ENCODE assay signal across 8 cellular contexts in the genomic region with DNA sequence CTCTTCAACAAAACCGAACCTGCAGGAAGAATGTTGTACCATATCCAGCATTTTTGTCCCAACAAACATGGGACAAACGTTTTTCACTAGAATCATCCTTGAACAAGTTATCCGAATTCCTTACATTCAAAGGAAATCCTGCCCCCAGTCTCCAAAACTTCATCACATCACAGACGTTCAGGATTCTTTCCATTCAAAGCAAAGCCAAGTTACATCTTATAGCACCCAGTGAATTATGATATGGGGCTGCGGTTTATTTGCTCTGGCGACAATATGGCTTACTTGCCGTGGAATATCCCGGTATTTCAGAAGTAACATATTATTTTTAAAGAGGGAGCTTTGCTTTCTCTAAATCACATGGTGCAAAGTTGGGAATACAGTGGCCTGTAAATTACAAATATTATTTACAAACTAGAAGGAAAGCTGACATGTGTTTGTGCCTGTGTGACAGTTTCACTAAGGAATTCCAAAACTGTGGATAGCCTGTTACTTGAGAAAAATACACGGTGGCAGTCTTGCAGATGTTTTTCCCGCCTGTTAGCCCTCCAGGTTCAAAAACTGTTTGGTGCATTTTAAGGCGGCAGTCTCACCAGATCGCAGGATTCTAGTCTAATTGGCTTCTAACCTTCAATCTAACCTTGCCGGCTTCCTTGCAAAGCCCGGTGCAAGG. TPM values are rescaled to one million over a fixed set of nuclear protein-coding genes. Genes with fewer than 3 reads are reported as not detected.
DNase-seq lines count a peak whose midpoint lies in the region; ATAC-seq, FAIRE-seq and TF ChIP-seq lines count a peak whose summit lies in the region.

No MANE protein-coding gene starts in this region.

- peaks cover 8% of the 10 kb centered on the region for H3K36me3 Mint-ChIP-seq in T-helper 17 cell (ENCODE audit: low read depth)

- peak overlapping the region; percentile 92 for H3K4me3 Mint-ChIP-seq in T-helper 17 cell

- peaks cover 50% of the 10 kb centered on the region for H3K4me1 Mint-ChIP-seq in T-helper 17 cell

- TF ChIP-seq POLR2A in gastroesophageal sphincter (IDR thresholded peaks at IDR 0.05) (no peak), GM12892 (IDR thresholded peaks at IDR 0.05; ENCODE audit: low read depth, low read length) (no peak)

- 5 to 9% methylated on average over 10 to 11 of the region's 14 CpGs for WGBS in gastroesophageal sphincter (ENCODE audit: low coverage in 1 of 2), 2 donors

- peaks cover 21% of the 10 kb centered on the region for H3K27me3 ChIP-seq in H7 (ENCODE audit: control insufficient read depth, insufficient read depth, low read length)
- H3K27me3 ChIP-seq in gastroesophageal sphincter, result no peaks in the 10 kb centered on the region

- no peak for DNase-seq in H7
- DNase-seq in T-helper 17 cell, result no peak
- DNase-seq in GM12892 (ENCODE audit: insufficient read length), result no peak
- no peak for DNase-seq in NCI-H128 (lab: John Stamatoyannopoulos, UW; ENCODE audit: unreplicated experiment)
- no peak for DNase-seq in 8988T
- no peak for DNase-seq in D341Med (ENCODE audit: low spot score)

- peaks cover 2 to 64% (median 11%) of the 10 kb centered on the region in 3 donors for H3K4me1 ChIP-seq in gastroesophageal sphincter

- H3K9me3 ChIP-seq in T-helper 17 cell (ENCODE audit: control insufficient read depth, low read length, poor library complexity, severe bottlenecking) (no peaks in the 10 kb centered on the region), gastroesophageal sphincter (no peaks in the 10 kb centered on the region)

- no peak for ATAC-seq in T-helper 17 cell
- ATAC-seq in gastroesophageal sphincter, result no peak

- H3K27me3 Mint-ChIP-seq in T-helper 17 cell, result no peaks in the 10 kb centered on the region

- no peak for FAIRE-seq in GM12892 (lab: Jason Lieb, UNC)

- TF ChIP-seq EP300 in gastroesophageal sphincter (IDR thresholded peaks at IDR 0.05), result no peak

- H3K4me3 ChIP-seq in H7 (ENCODE audit: insufficient read depth, low read depth, low read length) (peak overlapping the region; percentile 89), gastroesophageal sphincter (peak overlapping the region; percentile 59 to 88), skin epidermis (peak overlapping the region; percentile 68 to 95 (median 80))

- no peaks in the 10 kb centered on the region for H3K36me3 ChIP-seq in H7 (replicated peaks; ENCODE audit: control insufficient read depth, insufficient read depth, low read length)
- no peaks in the 10 kb centered on the region for H3K36me3 ChIP-seq in gastroesophageal sphincter

- H3K27ac Mint-ChIP-seq in T-helper 17 cell, result peak overlapping the region; percentile 95

- H3K27ac ChIP-seq in gastroesophageal sphincter, result peak overlapping the region; percentile 91 to 99 (median 98)
- H3K27ac ChIP-seq in skin epidermis, result peak overlapping the region; percentile 82 to 100 (median 98)

- peak in 1 of 4 experiments; percentile 0 for TF ChIP-seq CTCF in gastroesophageal sphincter (IDR thresholded peaks at IDR 0.05)

RNA-seq across cellular contexts. Expression of a gene that starts 0.8 kb away (rescaled TPM):
- total RNA-seq in H7 (2014; rRNA removed; shearing (Covaris generic)), result 11.1 and 25.3 TPM in 2 replicates
- 100 to 1,000 TPM; 641 to 725 TPM for total RNA-seq in T-helper 17 cell
- total RNA-seq in gastroesophageal sphincter, result 100 to 1,000 TPM; 623 to 745 (median 684) TPM
- polyA plus RNA-seq in GM12892 (2012; ENCODE audit: missing spikeins), result 140 TPM

Comparison
In these comparisons a context has a peak if more than half of its experiments do, and no peak if none do; other contexts are left out.
1. RNA of a gene that starts 0.8 kb away (total RNA-seq): 641 to 725 TPM in T-helper 17 cell and 623 to 745 TPM in gastroesophageal sphincter; 11.1 to 25.3 TPM in H7; every median in the first group is over 10 times any median in the second.
2. Peak in every context shown above with its lines, with median percentiles within 50 percentile points of each other: H3K4me3 ChIP-seq.